ENCODE assay signal across 15 cellular contexts in the genomic region with DNA sequence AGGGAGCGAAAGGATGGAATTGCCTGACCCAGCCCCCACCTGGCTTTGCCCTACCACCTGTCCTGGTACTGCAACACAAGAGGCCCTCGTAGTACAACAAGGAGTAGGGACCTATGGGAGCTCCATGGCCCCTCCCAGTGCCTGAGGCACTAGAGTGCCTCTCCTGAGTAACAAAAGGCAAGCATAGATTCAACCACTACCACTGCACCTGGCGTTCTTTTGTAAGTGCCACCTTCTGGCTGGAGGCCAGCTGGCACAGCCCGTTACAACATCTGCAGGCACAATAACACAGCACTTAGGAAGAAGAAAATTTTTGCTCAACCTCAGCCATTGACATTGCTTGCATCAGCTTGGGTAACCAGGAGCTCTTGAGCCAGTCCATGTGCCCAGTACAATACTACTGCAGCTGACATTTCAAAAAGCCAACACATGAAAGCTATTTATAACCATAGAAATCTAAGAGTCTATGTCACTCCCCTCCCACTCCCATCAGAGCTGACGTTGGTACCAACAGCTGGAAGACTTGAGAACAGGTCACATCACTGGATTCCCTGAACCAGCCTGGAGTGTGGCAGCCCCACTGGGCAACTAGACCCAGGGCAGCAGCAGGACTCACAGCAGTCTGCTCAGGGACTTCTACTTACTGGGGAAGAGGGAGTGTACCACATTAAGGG. TPM values are rescaled to one million over a fixed set of nuclear protein-coding genes. Genes with fewer than 3 reads are reported as not detected.
DNase-seq lines count a peak whose midpoint lies in the region; ATAC-seq and TF ChIP-seq lines count a peak whose summit lies in the region.
"Had no signal": no experiment of that assay in that cellular context is flagged by ENCODE, and none has a peak within 500 bp of the region (broad histone marks: within the 10 kb centered on the region; RNA-seq: fewer than 3 reads in every experiment).

No MANE protein-coding gene starts in this region.

- H2AFZ ChIP-seq in DND-41 (ENCODE audit: low read depth, low read length): no peak overlapping the region

- DNase-seq in DND-41 (peak; percentile 25), NCI-H1092 treated with DMSO at 0.1 percent for 48 hours (lab: John Stamatoyannopoulos, UW) (peak; percentile 89), NCI-H69 (lab: John Stamatoyannopoulos, UW) (peak; percentile 99), iPS-NIHi7 (ENCODE audit: extremely low spot score) (peak; percentile 9), C1 segment of cervical spinal cord (lab: John Stamatoyannopoulos, UW) (no peak), SIG-M5 (lab: John Stamatoyannopoulos, UW) (no peak), testis (no peak)
- no peak for DNase-seq in activated naive CD4-positive, alpha-beta T cell treated with anti-CD3 and anti-CD28 coated beads for 36 hours
- DNase-seq: activated CD4-positive, CD25-positive, alpha-beta regulatory T cell treated with anti-CD3 and anti-CD28 coated beads, Interleukin-2, amount 50 U/mL, for 72 hours; dermis blood vessel endothelial cell; midbrain had no signal

- intact Hi-C loops in activated naive CD4-positive, alpha-beta T cell treated with anti-CD3 and anti-CD28 coated beads for 36 hours (cut with micrococcal nuclease): no loop called here
- intact Hi-C loops in testis (cut with DNase I; ENCODE audit: low total_unique reads): no loop called here

- H3K4me1 Mint-ChIP-seq in activated naive CD4-positive, alpha-beta T cell treated with anti-CD3 and anti-CD28 coated beads for 36 hours (ENCODE audit: low read depth): no peaks in the 10 kb centered on the region

- H3K27ac ChIP-seq in DND-41 (ENCODE audit: low read length) (peak overlapping the region; percentile 18; the same call in 1 of the 2 replicates), testis (no peak overlapping the region)
- H3K27ac ChIP-seq: BLaER1, right atrium auricular region had no signal

- H3K4me2 ChIP-seq in DND-41 (ENCODE audit: insufficient read depth, low read length): 0 out of 2 replicates have a peak overlapping the region, but pooled peaks have one; percentile 5
- H3K4me2 ChIP-seq: BLaER1 had no signal

- H3K27me3 ChIP-seq in DND-41 (ENCODE audit: insufficient read depth, low read length, poor library complexity) (no peaks in the 10 kb centered on the region), testis (no peaks in the 10 kb centered on the region)
- H3K27me3 ChIP-seq: BLaER1, right atrium auricular region had no signal

- no peak overlapping the region for H3K4me3 Mint-ChIP-seq in activated naive CD4-positive, alpha-beta T cell treated with anti-CD3 and anti-CD28 coated beads for 36 hours
- H3K4me3 Mint-ChIP-seq: activated naive CD8-positive, alpha-beta T cell had no signal

- TF ChIP-seq POLR2A in testis (IDR thresholded peaks at IDR 0.05): no peak

- CTCF ChIA-PET in activated naive CD4-positive, alpha-beta T cell treated with anti-CD3 and anti-CD28 coated beads for 36 hours (lab: Charles Lee): interaction anchor here (0.6 kb wide), 1 partner anchor 1789 kb away, joined by 3 read pairs; no protein-coding TSS in a partner anchor

- H3K36me3 ChIP-seq in DND-41 (ENCODE audit: insufficient read depth, low read length) (no peaks in the 10 kb centered on the region), testis (ENCODE audit: low read depth, missing control alignments) (no peaks in the 10 kb centered on the region)
- H3K36me3 ChIP-seq: BLaER1, right atrium auricular region had no signal

- peak; percentile 54; the same call in 2 of the 3 replicates for ATAC-seq in DND-41 (ENCODE audit: insufficient read depth, low read depth)
- ATAC-seq: K562 had no signal

- no peak overlapping the region for H3K27ac Mint-ChIP-seq in activated naive CD4-positive, alpha-beta T cell treated with anti-CD3 and anti-CD28 coated beads for 36 hours
- H3K27ac Mint-ChIP-seq: activated naive CD8-positive, alpha-beta T cell had no signal

- 88 to 94% methylated on average over 2 to 5 of the region's 5 CpGs for WGBS in testis, 2 donors

- H3K4me3 ChIP-seq in DND-41 (ENCODE audit: low read depth in 1 of 2, low read length in 2 of 2) (no peak overlapping the region), testis (no peak overlapping the region)
- H3K4me3 ChIP-seq: BLaER1, K562, right atrium auricular region had no signal

- H3K79me2 ChIP-seq in DND-41 (ENCODE audit: insufficient read depth, low read length): no peaks in the 10 kb centered on the region

- H3K9ac ChIP-seq in DND-41 (ENCODE audit: low read depth, low read length): no peak overlapping the region
- H3K9ac ChIP-seq: BLaER1 had no signal

- H4K20me1 ChIP-seq in DND-41 (ENCODE audit: insufficient read depth, low read length): no peaks in the 10 kb centered on the region
- H4K20me1 ChIP-seq: BLaER1 had no signal

- peaks cover 15% of the 10 kb centered on the region for H3K4me1 ChIP-seq in DND-41 (ENCODE audit: insufficient read depth, low read length)
- H3K4me1 ChIP-seq in testis: no peaks in the 10 kb centered on the region
- H3K4me1 ChIP-seq: BLaER1, right atrium auricular region had no signal

- peaks cover 6% of the 10 kb centered on the region for H3K27me3 Mint-ChIP-seq in activated naive CD4-positive, alpha-beta T cell treated with anti-CD3 and anti-CD28 coated beads for 36 hours (ENCODE audit: low read depth)

- H3K9me3 ChIP-seq in DND-41 (ENCODE audit: insufficient read depth, low read length, severe bottlenecking) (no peaks in the 10 kb centered on the region), testis (no peaks in the 10 kb centered on the region)

- peaks cover 11% of the 10 kb centered on the region for H3K9me3 Mint-ChIP-seq in activated naive CD4-positive, alpha-beta T cell treated with anti-CD3 and anti-CD28 coated beads for 36 hours

- peaks cover 12% of the 10 kb centered on the region for H3K36me3 Mint-ChIP-seq in activated naive CD4-positive, alpha-beta T cell treated with anti-CD3 and anti-CD28 coated beads for 36 hours (ENCODE audit: low read depth)

- TF ChIP-seq CTCF in DND-41 (IDR thresholded peaks at IDR 0.05; ENCODE audit: borderline replicate concordance, extremely low read depth, low read length, poor library complexity, severe bottlenecking) (peak; percentile 23), testis (IDR thresholded peaks at IDR 0.05) (no peak)

RNA-seq across cellular contexts. Expression of gene FAM174A, which starts 17.7 kb away (rescaled TPM):
- total RNA-seq in activated naive CD4-positive, alpha-beta T cell treated with anti-CD3 and anti-CD28 coated beads for 36 hours: 1 to 10 TPM; 3.1 to 3.9 TPM
- 10 to 100 TPM; 62.1 to 64.6 TPM for total RNA-seq in testis
- polyA plus RNA-seq in testis (ENCODE audit: insufficient read depth, low read depth, low replicate concordance): 82.0 TPM

Comparison
In these comparisons a context has a peak if more than half of its experiments do, and no peak if none do; other contexts are left out.
1. DNase-seq: peak in DND-41 (single experiment), NCI-H1092 treated with DMSO at 0.1 percent for 48 hours (single experiment), NCI-H69 (single experiment) and iPS-NIHi7 (single experiment); none in activated naive CD4-positive, alpha-beta T cell treated with anti-CD3 and anti-CD28 coated beads for 36 hours (single experiment), C1 segment of cervical spinal cord (0 of 14), SIG-M5 (single experiment) and testis (single experiment).
2. RNA of gene FAM174A, which starts 17.7 kb away (total RNA-seq): 62.1 to 64.6 TPM in testis; 3.1 to 3.9 TPM in activated naive CD4-positive, alpha-beta T cell treated with anti-CD3 and anti-CD28 coated beads for 36 hours; every median in the first group is over 10 times any median in the second.